Comparison of ENCODE assay signal across 16 cellular contexts in genomic region chr7:131000873-131001272, GRCh38.
A peak's percentile ranks its signal among the peaks of the same experiment; 100 is the strongest.
DNase-seq lines count a peak whose midpoint lies in the region; ATAC-seq and TF ChIP-seq lines count a peak whose summit lies in the region.
"Had no signal": no experiment of that assay in that cellular context is flagged by ENCODE, and none has a peak within 500 bp of the region (broad histone marks: within the 10 kb centered on the region; RNA-seq: fewer than 3 reads in every experiment).

No MANE protein-coding gene starts in this region.

- peaks cover 77% of the 10 kb centered on the region for H3K4me1 Mint-ChIP-seq in activated CD4-positive, alpha-beta memory T cell treated with anti-CD3 and anti-CD28 coated beads for 36 hours (ENCODE audit: low read depth)
- peaks cover 66% of the 10 kb centered on the region for H3K4me1 Mint-ChIP-seq in activated CD4-positive, alpha-beta memory T cell treated with anti-CD3 and anti-CD28 coated beads, Interleukin-2, amount 10 ng/mL, durations not matched to agents 7 days and 5 days
- peaks cover 48 to 87% (median 69%) of the 10 kb centered on the region in 4 donors for H3K4me1 Mint-ChIP-seq in CD4-positive, CD25-positive, alpha-beta regulatory T cell
- H3K4me1 Mint-ChIP-seq in activated naive CD8-positive, alpha-beta T cell treated with anti-CD3 and anti-CD28 coated beads, Interleukin-2, amount 50 U/mL, for 24 hours: peaks cover 74% of the 10 kb centered on the region
- peaks cover 3% of the 10 kb centered on the region for H3K4me1 Mint-ChIP-seq in neural progenitor cell

- POLR2A ChIA-PET in activated CD4-positive, alpha-beta memory T cell treated with anti-CD3 and anti-CD28 coated beads for 36 hours (lab: Charles Lee): interaction anchor here (1.4 to 9.5 kb wide), 2 partner anchors 22 to 42 kb away, joined by 5 to 115 read pairs; no protein-coding TSS in a partner anchor
- POLR2A ChIA-PET in activated CD4-positive, alpha-beta memory T cell treated with anti-CD3 and anti-CD28 coated beads, Interleukin-2, amount 10 ng/mL, durations not matched to agents 7 days and 5 days (lab: Charles Lee): interaction anchor here (1.4 to 3.3 kb wide), 5 partner anchors 11 to 45 kb away, joined by 4 to 12 read pairs (median 5); no protein-coding TSS in a partner anchor

- no peaks in the 10 kb centered on the region for H3K9me3 ChIP-seq in CD4-positive, CD25-positive, alpha-beta regulatory T cell (ENCODE audit: control insufficient read depth in 2 of 2, low read length in 2 of 2)
- H3K9me3 ChIP-seq in neural progenitor cell (ENCODE audit: low read depth): no peaks in the 10 kb centered on the region

- H3K79me2 ChIP-seq in neural progenitor cell (ENCODE audit: low read depth): no peaks in the 10 kb centered on the region

- no peaks in the 10 kb centered on the region for H3F3A ChIP-seq in neural progenitor cell (ENCODE audit: low read depth)

- H3K9me3 Mint-ChIP-seq in activated CD4-positive, alpha-beta memory T cell treated with anti-CD3 and anti-CD28 coated beads for 36 hours: peaks cover 16% of the 10 kb centered on the region
- peaks cover 17% of the 10 kb centered on the region for H3K9me3 Mint-ChIP-seq in activated CD4-positive, alpha-beta memory T cell treated with anti-CD3 and anti-CD28 coated beads, Interleukin-2, amount 10 ng/mL, durations not matched to agents 7 days and 5 days
- H3K9me3 Mint-ChIP-seq in CD4-positive, CD25-positive, alpha-beta regulatory T cell: peaks cover 0 to 1% (median 0%) of the 10 kb centered on the region in 7 donors
- H3K9me3 Mint-ChIP-seq in activated naive CD8-positive, alpha-beta T cell treated with anti-CD3 and anti-CD28 coated beads, Interleukin-2, amount 50 U/mL, for 24 hours: peaks cover 21% of the 10 kb centered on the region
- H3K9me3 Mint-ChIP-seq in neural progenitor cell: no peaks in the 10 kb centered on the region

- intact Hi-C loops in activated CD4-positive, alpha-beta memory T cell treated with anti-CD3 and anti-CD28 coated beads for 36 hours (cut with micrococcal nuclease): no loop called here

- no peak for TF ChIP-seq CTCF in neural progenitor cell (IDR thresholded peaks at IDR 0.05)

- no peaks in the 10 kb centered on the region for H3K27me3 ChIP-seq in CD4-positive, CD25-positive, alpha-beta regulatory T cell (ENCODE audit: control insufficient read depth, insufficient read depth, low read length)
- no peaks in the 10 kb centered on the region for H3K27me3 ChIP-seq in neural progenitor cell

- no peak for ATAC-seq in CD4-positive, CD25-positive, alpha-beta regulatory T cell (ENCODE audit: low read depth in 2 of 2)
- no peak for ATAC-seq in activated naive CD8-positive, alpha-beta T cell treated with anti-CD3 and anti-CD28 coated beads, Interleukin-2, amount 50 U/mL, for 24 hours

- no peak overlapping the region for H3K27ac ChIP-seq in CD4-positive, CD25-positive, alpha-beta regulatory T cell (ENCODE audit: insufficient read depth, low read length, poor library complexity, severe bottlenecking)
- H3K27ac ChIP-seq in neural progenitor cell: no peak overlapping the region
- H3K27ac ChIP-seq: 22Rv1 had no signal

- CTCF ChIA-PET in activated CD4-positive, alpha-beta memory T cell treated with anti-CD3 and anti-CD28 coated beads for 36 hours (lab: Charles Lee): interaction anchor here (1.1 to 6.9 kb wide), 3 partner anchors 19 to 39 kb away, joined by 3 to 76 read pairs (median 6); no protein-coding TSS in a partner anchor
- CTCF ChIA-PET in activated CD4-positive, alpha-beta memory T cell treated with anti-CD3 and anti-CD28 coated beads, Interleukin-2, amount 10 ng/mL, durations not matched to agents 7 days and 5 days (lab: Charles Lee): interaction anchor here (1.3 to 2.3 kb wide), 3 partner anchors 18 to 41 kb away, joined by 3 to 15 read pairs (median 3); no protein-coding TSS in a partner anchor

- peaks cover 33% of the 10 kb centered on the region for H3K36me3 Mint-ChIP-seq in activated CD4-positive, alpha-beta memory T cell treated with anti-CD3 and anti-CD28 coated beads for 36 hours
- H3K36me3 Mint-ChIP-seq in activated CD4-positive, alpha-beta memory T cell treated with anti-CD3 and anti-CD28 coated beads, Interleukin-2, amount 10 ng/mL, durations not matched to agents 7 days and 5 days (ENCODE audit: low read depth): peaks cover 55% of the 10 kb centered on the region
- peaks cover 27% of the 10 kb centered on the region for H3K36me3 Mint-ChIP-seq in CD4-positive, CD25-positive, alpha-beta regulatory T cell
- H3K36me3 Mint-ChIP-seq in activated naive CD8-positive, alpha-beta T cell treated with anti-CD3 and anti-CD28 coated beads, Interleukin-2, amount 50 U/mL, for 24 hours (ENCODE audit: low read depth): peaks cover 42% of the 10 kb centered on the region
- H3K36me3 Mint-ChIP-seq in neural progenitor cell: no peaks in the 10 kb centered on the region

- no peaks in the 10 kb centered on the region for H3K27me3 Mint-ChIP-seq in activated CD4-positive, alpha-beta memory T cell treated with anti-CD3 and anti-CD28 coated beads for 36 hours
- H3K27me3 Mint-ChIP-seq in activated CD4-positive, alpha-beta memory T cell treated with anti-CD3 and anti-CD28 coated beads, Interleukin-2, amount 10 ng/mL, durations not matched to agents 7 days and 5 days: no peaks in the 10 kb centered on the region
- peaks cover 4% of the 10 kb centered on the region for H3K27me3 Mint-ChIP-seq in CD4-positive, CD25-positive, alpha-beta regulatory T cell
- no peaks in the 10 kb centered on the region for H3K27me3 Mint-ChIP-seq in activated naive CD8-positive, alpha-beta T cell treated with anti-CD3 and anti-CD28 coated beads, Interleukin-2, amount 50 U/mL, for 24 hours
- H3K27me3 Mint-ChIP-seq in neural progenitor cell (ENCODE audit: insufficient read depth, low read depth): peaks cover 4% of the 10 kb centered on the region

- peak overlapping the region; percentile 12 for H2AFZ ChIP-seq in neural progenitor cell (replicated peaks)

- H4K20me1 ChIP-seq in neural progenitor cell (ENCODE audit: low read depth): no peaks in the 10 kb centered on the region

- peak overlapping the region; percentile 85 for H3K27ac Mint-ChIP-seq in activated CD4-positive, alpha-beta memory T cell treated with anti-CD3 and anti-CD28 coated beads for 36 hours
- no peak overlapping the region for H3K27ac Mint-ChIP-seq in activated CD4-positive, alpha-beta memory T cell treated with anti-CD3 and anti-CD28 coated beads, Interleukin-2, amount 10 ng/mL, durations not matched to agents 7 days and 5 days
- H3K27ac Mint-ChIP-seq in CD4-positive, CD25-positive, alpha-beta regulatory T cell: peak overlapping the region in 2 of 3 donors; percentile 20 to 78
- H3K27ac Mint-ChIP-seq in activated naive CD8-positive, alpha-beta T cell treated with anti-CD3 and anti-CD28 coated beads, Interleukin-2, amount 50 U/mL, for 24 hours: peak overlapping the region; percentile 39
- no peak overlapping the region for H3K27ac Mint-ChIP-seq in neural progenitor cell

- H3K4me3 Mint-ChIP-seq in activated CD4-positive, alpha-beta memory T cell treated with anti-CD3 and anti-CD28 coated beads for 36 hours: no peak overlapping the region
- H3K4me3 Mint-ChIP-seq in activated CD4-positive, alpha-beta memory T cell treated with anti-CD3 and anti-CD28 coated beads, Interleukin-2, amount 10 ng/mL, durations not matched to agents 7 days and 5 days: no peak overlapping the region
- H3K4me3 Mint-ChIP-seq in CD4-positive, CD25-positive, alpha-beta regulatory T cell: peak overlapping the region in 1 of 4 donors; percentile 13
- H3K4me3 Mint-ChIP-seq in activated naive CD8-positive, alpha-beta T cell treated with anti-CD3 and anti-CD28 coated beads, Interleukin-2, amount 50 U/mL, for 24 hours: no peak overlapping the region
- no peak overlapping the region for H3K4me3 Mint-ChIP-seq in neural progenitor cell

- H3K9ac ChIP-seq in neural progenitor cell: no peak overlapping the region

- no peak for DNase-seq in activated CD4-positive, alpha-beta memory T cell treated with anti-CD3 and anti-CD28 coated beads for 36 hours
- DNase-seq in activated CD4-positive, alpha-beta memory T cell treated with anti-CD3 and anti-CD28 coated beads, Interleukin-2, amount 10 ng/mL, durations not matched to agents 7 days and 5 days: no peak
- no peak for DNase-seq in CD4-positive, CD25-positive, alpha-beta regulatory T cell
- no peak for DNase-seq in activated naive CD8-positive, alpha-beta T cell treated with anti-CD3 and anti-CD28 coated beads, Interleukin-2, amount 50 U/mL, for 24 hours
- no peak for DNase-seq in neural progenitor cell (ENCODE audit: low spot score)
- DNase-seq in hypothalamus (lab: John Stamatoyannopoulos, UW): no peak
- no peak for DNase-seq in cerebellar nuclear complex (lab: John Stamatoyannopoulos, UW)
- DNase-seq in ureter (ENCODE audit: low spot score): no peak
- DNase-seq: C1 segment of cervical spinal cord, Caco-2, NCI-H2029, NCI-H2171 treated with DMSO at 0.1 percent for 48 hours, NCI-H510A, NCI-H82, SHP77 treated with DMSO at 0.1 percent for 48 hours had no signal

- H3K36me3 ChIP-seq in CD4-positive, CD25-positive, alpha-beta regulatory T cell (ENCODE audit: control insufficient read depth, insufficient read depth, low read length): peaks cover 18% of the 10 kb centered on the region
- no peaks in the 10 kb centered on the region for H3K36me3 ChIP-seq in neural progenitor cell

- H3K4me3 ChIP-seq in CD4-positive, CD25-positive, alpha-beta regulatory T cell (ENCODE audit: low read depth, low read length): peak overlapping the region; percentile 22
- no peak overlapping the region for H3K4me3 ChIP-seq in neural progenitor cell

- no peak overlapping the region for H3K4me2 ChIP-seq in neural progenitor cell

- peaks cover 64% of the 10 kb centered on the region for H3K4me1 ChIP-seq in CD4-positive, CD25-positive, alpha-beta regulatory T cell (ENCODE audit: control insufficient read depth, insufficient read depth, low read length, poor library complexity, severe bottlenecking)
- H3K4me1 ChIP-seq in neural progenitor cell: peaks cover 3% of the 10 kb centered on the region

Comparison
In these comparisons a context has a peak if more than half of its experiments do, and no peak if none do; other contexts are left out.
1. H3K27ac Mint-ChIP-seq: peak in activated CD4-positive, alpha-beta memory T cell treated with anti-CD3 and anti-CD28 coated beads for 36 hours (single experiment), CD4-positive, CD25-positive, alpha-beta regulatory T cell (2 of 3) and activated naive CD8-positive, alpha-beta T cell treated with anti-CD3 and anti-CD28 coated beads, Interleukin-2, amount 50 U/mL, for 24 hours (single experiment); none in activated CD4-positive, alpha-beta memory T cell treated with anti-CD3 and anti-CD28 coated beads, Interleukin-2, amount 10 ng/mL, durations not matched to agents 7 days and 5 days (single experiment) and neural progenitor cell (single experiment).